ENCODE assay signal across 24 cellular contexts in genomic region chr12:66602483-66603143, GRCh38.
A peak's percentile ranks its signal among the peaks of the same experiment; 100 is the strongest.
DNase-seq lines count a peak whose midpoint lies in the region; ATAC-seq, FAIRE-seq and TF ChIP-seq lines count a peak whose summit lies in the region.
"Had no signal": no experiment of that assay in that cellular context is flagged by ENCODE, and none has a peak within 500 bp of the region (broad histone marks: within the 10 kb centered on the region; RNA-seq: fewer than 3 reads in every experiment).

No MANE protein-coding gene starts in this region.

- TF ChIP-seq CTCF in GM23338 (conservative IDR thresholded peaks at IDR 0.05; ENCODE audit: low read depth in 2 of 2) (no peak), OCI-LY7 (conservative IDR thresholded peaks at IDR 0.05; ENCODE audit: low read length) (no peak), nephron progenitor cell (IDR thresholded peaks at IDR 0.05) (no peak)

- BruUV-seq in OCI-LY7 (replicated peaks; lab: Mats Ljungman, UMichigan), result no TSS peak

- H3K4me3 Mint-ChIP-seq in GM23338, result no peak overlapping the region
- no peak overlapping the region for H3K4me3 Mint-ChIP-seq in nephron progenitor cell
- no peak overlapping the region for H3K4me3 Mint-ChIP-seq in stimulated activated naive B cell treated with anti-CD40 and anti-IgM and Interleukin-4, amounts not matched to agents 10 μg/mL and 1 μg/mL and 100 μg/mL, for 72 hours
- H3K4me3 Mint-ChIP-seq: CD4-positive, alpha-beta memory T cell had no signal

- intact Hi-C loops in OCI-LY7 (cut with micrococcal nuclease; ENCODE audit: unreplicated experiment), result no loop called here

- H3K9me3 Mint-ChIP-seq in GM23338 (no peaks in the 10 kb centered on the region), nephron progenitor cell (no peaks in the 10 kb centered on the region)
- H3K9me3 Mint-ChIP-seq in stimulated activated naive B cell treated with anti-CD40 and anti-IgM and Interleukin-4, amounts not matched to agents 10 μg/mL and 1 μg/mL and 100 μg/mL, for 72 hours, result no peaks in the 10 kb centered on the region

- H3K27me3 ChIP-seq in GM23338 (ENCODE audit: insufficient read depth) (no peaks in the 10 kb centered on the region), HUES48 (ENCODE audit: control insufficient read depth, insufficient read depth, low read length) (no peaks in the 10 kb centered on the region)
- H3K27me3 ChIP-seq: MG63 had no signal

- no peak for TF ChIP-seq POLR2A in H54 (IDR thresholded peaks at IDR 0.05; ENCODE audit: low read depth, low read length)

- H3K4me1 ChIP-seq in GM23338 (ENCODE audit: insufficient read depth) (peaks cover 36% of the 10 kb centered on the region), HUES48 (ENCODE audit: control insufficient read depth, insufficient read depth, low read length) (peaks cover 30% of the 10 kb centered on the region), OCI-LY7 (ENCODE audit: insufficient read depth, low read length, poor library complexity, severe bottlenecking) (peaks cover 65% of the 10 kb centered on the region)

- H3K9me2 ChIP-seq in GM23338 (ENCODE audit: insufficient read depth) (no peaks in the 10 kb centered on the region), OCI-LY7 (ENCODE audit: insufficient read depth, low read length) (no peaks in the 10 kb centered on the region)

- POLR2A ChIA-PET in OCI-LY7 (lab: Charles Lee), result interaction anchor here (0.7 to 5.3 kb wide), 9 partner anchors 8 to 1222 kb away, joined by 3 to 27 read pairs (median 5); no protein-coding TSS in a partner anchor

- H3K27ac ChIP-seq in GM23338 (ENCODE audit: low read depth) (no peak overlapping the region), HUES48 (ENCODE audit: low read depth, low read length) (no peak overlapping the region), OCI-LY7 (ENCODE audit: low read depth, low read length, poor library complexity, severe bottlenecking) (peak overlapping the region; percentile 9)
- H3K27ac ChIP-seq: RWPE1 had no signal

- H3K79me2 ChIP-seq in GM23338 (replicated peaks; ENCODE audit: insufficient read depth) (no peaks in the 10 kb centered on the region), OCI-LY7 (ENCODE audit: insufficient read depth, low read depth, low read length) (no peaks in the 10 kb centered on the region)

- H3K36me3 ChIP-seq in GM23338 (ENCODE audit: insufficient read depth) (no peaks in the 10 kb centered on the region), HUES48 (ENCODE audit: control insufficient read depth, insufficient read depth, low read length) (no peaks in the 10 kb centered on the region), OCI-LY7 (ENCODE audit: insufficient read depth, low read length) (no peaks in the 10 kb centered on the region)
- H3K36me3 ChIP-seq: MG63 had no signal

- CTCF ChIA-PET in OCI-LY7 (lab: Charles Lee; ENCODE audit: unreplicated experiment), result interaction anchor here (0.7 kb wide), 1 partner anchor 36 kb away, joined by 4 read pairs; no protein-coding TSS in a partner anchor

- H4K20me1 ChIP-seq in GM23338 (replicated peaks; ENCODE audit: insufficient read depth), result no peaks in the 10 kb centered on the region
- no peaks in the 10 kb centered on the region for H4K20me1 ChIP-seq in OCI-LY7 (ENCODE audit: insufficient read depth, low read length)

- H2AFZ ChIP-seq in GM23338, result no peak overlapping the region
- peak overlapping the region; percentile 88; the same call in 1 of the 2 replicates for H2AFZ ChIP-seq in OCI-LY7 (ENCODE audit: low read length)

- DNase-seq in GM23338 (ENCODE audit: low spot score) (no peak), OCI-LY7 (ENCODE audit: low spot score) (peak; percentile 48), kidney tubule cell (ENCODE audit: low spot score) (peak; percentile 23), nephron progenitor cell (no peak), H54 (ENCODE audit: insufficient read length, low spot score) (no peak)
- no peak for DNase-seq in stimulated activated naive B cell treated with anti-CD40 and anti-IgM and Interleukin-4, amounts not matched to agents 10 μg/mL and 1 μg/mL and 100 μg/mL, for 72 hours
- DNase-seq: C1 segment of cervical spinal cord; CD4-positive, alpha-beta memory T cell; COR-L47; DMS79; GF-D8; HCEC 1CT; IMR-90; KG1; MG63; NCI-H524; NCI-H82; SHP77; T-helper 1 cell had no signal

- peak overlapping the region; percentile 41; the same call in 1 of the 2 replicates for H3K4me2 ChIP-seq in GM23338
- H3K4me2 ChIP-seq in OCI-LY7 (ENCODE audit: low read length), result peak overlapping the region; percentile 54

- ATAC-seq in GM23338, result peak; percentile 74
- ATAC-seq in stimulated activated naive B cell treated with anti-CD40 and anti-IgM and Interleukin-4, amounts not matched to agents 10 μg/mL and 1 μg/mL and 100 μg/mL, for 72 hours (replicated peaks), result no peak
- ATAC-seq: Panc1 had no signal

- no peak for FAIRE-seq in H54 (lab: Jason Lieb, UNC)
- FAIRE-seq: GM12892, GM19239 had no signal

- no peak overlapping the region for H3K27ac Mint-ChIP-seq in GM23338
- no peak overlapping the region for H3K27ac Mint-ChIP-seq in nephron progenitor cell
- no peak overlapping the region for H3K27ac Mint-ChIP-seq in stimulated activated naive B cell treated with anti-CD40 and anti-IgM and Interleukin-4, amounts not matched to agents 10 μg/mL and 1 μg/mL and 100 μg/mL, for 72 hours
- H3K27ac Mint-ChIP-seq: CD4-positive, alpha-beta memory T cell had no signal

- H3K9ac ChIP-seq in HUES48 (ENCODE audit: low read depth, low read length), result no peak overlapping the region

- H3K4me1 Mint-ChIP-seq in GM23338 (peaks cover 41% of the 10 kb centered on the region), nephron progenitor cell (no peaks in the 10 kb centered on the region)
- peaks cover 11 to 32% of the 10 kb centered on the region in 2 donors for H3K4me1 Mint-ChIP-seq in stimulated activated naive B cell treated with anti-CD40 and anti-IgM and Interleukin-4, amounts not matched to agents 10 μg/mL and 1 μg/mL and 100 μg/mL, for 72 hours
- H3K4me1 Mint-ChIP-seq: CD4-positive, alpha-beta memory T cell had no signal

- no peaks in the 10 kb centered on the region for H3K36me3 Mint-ChIP-seq in GM23338 (ENCODE audit: low read depth)
- H3K36me3 Mint-ChIP-seq in nephron progenitor cell (ENCODE audit: low read depth), result no peaks in the 10 kb centered on the region
- no peaks in the 10 kb centered on the region for H3K36me3 Mint-ChIP-seq in stimulated activated naive B cell treated with anti-CD40 and anti-IgM and Interleukin-4, amounts not matched to agents 10 μg/mL and 1 μg/mL and 100 μg/mL, for 72 hours
- H3K36me3 Mint-ChIP-seq: CD4-positive, alpha-beta memory T cell had no signal

- H3K9me3 ChIP-seq in HUES48 (ENCODE audit: control insufficient read depth, insufficient read depth, low read length) (no peaks in the 10 kb centered on the region), OCI-LY7 (ENCODE audit: low read length) (no peaks in the 10 kb centered on the region)
- H3K9me3 ChIP-seq: MG63 had no signal

- H3K27me3 Mint-ChIP-seq in GM23338 (ENCODE audit: insufficient read depth, low read depth, poor library complexity) (no peaks in the 10 kb centered on the region), nephron progenitor cell (ENCODE audit: low read depth, poor library complexity) (no peaks in the 10 kb centered on the region)
- H3K27me3 Mint-ChIP-seq in stimulated activated naive B cell treated with anti-CD40 and anti-IgM and Interleukin-4, amounts not matched to agents 10 μg/mL and 1 μg/mL and 100 μg/mL, for 72 hours, result peaks cover 0 to 4% of the 10 kb centered on the region in 2 donors

- H3F3A ChIP-seq in GM23338 (replicated peaks; ENCODE audit: low read depth), result no peaks in the 10 kb centered on the region

- H3K4me3 ChIP-seq in GM23338 (no peak overlapping the region), HUES48 (ENCODE audit: low read depth, low read length) (0 out of 2 replicates have a peak overlapping the region, but pooled peaks have one; percentile 2), OCI-LY7 (ENCODE audit: low read depth, low read length, poor library complexity, severe bottlenecking) (no peak overlapping the region)
- H3K4me3 ChIP-seq: MG63 had no signal

TF ChIP-seq in GM23338, 12 proteins besides CTCF, POLR2A, EP300 and RAD21:
- TF ChIP-seq NANOG (IDR thresholded peaks at IDR 0.05; ENCODE audit: borderline replicate concordance) (no peak), ETS1 (IDR thresholded peaks at IDR 0.05) (no peak)
TF ChIP-seq in GM23338: peak in this region for 0.

Comparison
In these comparisons a context has a peak if more than half of its experiments do, and no peak if none do; other contexts are left out.
1. DNase-seq: peak in OCI-LY7 (single experiment) and kidney tubule cell (single experiment); none in GM23338 (single experiment), nephron progenitor cell (single experiment), H54 (single experiment) and stimulated activated naive B cell treated with anti-CD40 and anti-IgM and Interleukin-4, amounts not matched to agents 10 μg/mL and 1 μg/mL and 100 μg/mL, for 72 hours (single experiment).